Comparison of ENCODE assay signal across 13 cellular contexts in the genomic region with DNA sequence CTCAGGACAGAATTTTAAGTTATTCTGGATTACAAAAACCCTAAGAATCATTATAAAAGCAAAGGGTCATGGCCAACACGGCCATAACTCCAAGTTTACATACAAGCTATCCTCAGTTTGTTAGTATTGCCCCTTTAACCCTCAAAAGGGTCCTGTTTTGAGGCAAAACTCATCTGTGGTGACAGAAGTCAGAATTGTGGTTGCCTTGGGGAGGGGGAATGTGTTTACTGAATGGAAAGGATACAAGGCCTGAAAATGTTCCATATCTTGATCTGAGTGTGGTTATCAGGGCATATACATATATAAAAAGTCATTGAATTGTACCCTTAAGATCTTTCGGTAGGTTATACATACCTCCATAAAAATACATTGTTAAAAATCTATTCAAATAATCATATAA. TPM values are rescaled to one million over a fixed set of nuclear protein-coding genes. Genes with fewer than 3 reads are reported as not detected.
DNase-seq lines count a peak whose midpoint lies in the region; ATAC-seq, FAIRE-seq and TF ChIP-seq lines count a peak whose summit lies in the region.
"Had no signal": no experiment of that assay in that cellular context is flagged by ENCODE, and none has a peak within 500 bp of the region (broad histone marks: within the 10 kb centered on the region; RNA-seq: fewer than 3 reads in every experiment).

No MANE protein-coding gene starts in this region.

- H3K27ac ChIP-seq in left ventricle myocardium inferior (replicated peaks) = no peak overlapping the region
- peak overlapping the region in 2 of 10 donors; percentile 22 to 90 for H3K27ac ChIP-seq in heart right ventricle
- peak overlapping the region; percentile 59 for H3K27ac ChIP-seq in urinary bladder (ENCODE audit: low read depth)
- H3K27ac ChIP-seq in substantia nigra (ENCODE audit: low read depth, low read length, poor library complexity, severe bottlenecking) = no peak overlapping the region

- H3K27me3 Mint-ChIP-seq in T-helper 2 cell treated with Interferon-gamma antibody and Interleukin-4, amounts not matched to agents 5 μg/mL and 100 μg/mL, for 36 hours (ENCODE audit: low read depth) = peaks cover 18% of the 10 kb centered on the region

- H3K4me3 Mint-ChIP-seq in T-helper 2 cell treated with Interferon-gamma antibody and Interleukin-4, amounts not matched to agents 5 μg/mL and 100 μg/mL, for 36 hours = peak overlapping the region; percentile 99

- peak overlapping the region; percentile 97 for H3K4me3 ChIP-seq in left ventricle myocardium inferior
- H3K4me3 ChIP-seq in heart right ventricle = peak overlapping the region in 4 of 10 donors; percentile 66 to 97 (median 70)
- no peak overlapping the region for H3K4me3 ChIP-seq in urinary bladder (ENCODE audit: low read depth, low read length)

- DNase-seq in left ventricle myocardium inferior (no peak), heart right ventricle (no peak), substantia nigra (lab: John Stamatoyannopoulos, UW) (no peak), GM19240 (ENCODE audit: insufficient read length, low spot score) (no peak)
- DNase-seq in T-helper 2 cell treated with Interferon-gamma antibody and Interleukin-4, amounts not matched to agents 5 μg/mL and 100 μg/mL, for 36 hours (ENCODE audit: low spot score) = no peak
- DNase-seq in stimulated activated CD4-positive, alpha-beta T cell treated with anti-CD3 and anti-CD28 coated beads, Interleukin-1b, Interleukin-23, amount 100 ng/mL, for 48 hours = no peak
- DNase-seq: BE2C, GDM1, midbrain, NCI-H2171 had no signal

- 89 to 90% methylated on average over 2 of the region's 2 CpGs for WGBS in heart right ventricle, 2 donors
- 88% methylated on average over 2 of the region's 2 CpGs for WGBS in urinary bladder

- peak overlapping the region; percentile 97 for H3K27ac Mint-ChIP-seq in T-helper 2 cell treated with Interferon-gamma antibody and Interleukin-4, amounts not matched to agents 5 μg/mL and 100 μg/mL, for 36 hours

- peak; percentile 30 for FAIRE-seq in islet of Langerhans (lab: Jason Lieb, UNC)

- peaks cover 47% of the 10 kb centered on the region for H3K4me1 Mint-ChIP-seq in T-helper 2 cell treated with Interferon-gamma antibody and Interleukin-4, amounts not matched to agents 5 μg/mL and 100 μg/mL, for 36 hours (ENCODE audit: low read depth)

- peaks cover 50% of the 10 kb centered on the region for H3K4me1 ChIP-seq in left ventricle myocardium inferior
- H3K4me1 ChIP-seq in heart right ventricle = peaks cover 8 to 44% (median 33%) of the 10 kb centered on the region in 9 donors
- H3K4me1 ChIP-seq in urinary bladder (ENCODE audit: insufficient read depth) = peaks cover 2% of the 10 kb centered on the region
- H3K4me1 ChIP-seq: BE2C had no signal

- ATAC-seq in heart right ventricle = no peak

- H3K36me3 ChIP-seq in left ventricle myocardium inferior (no peaks in the 10 kb centered on the region), heart right ventricle (no peaks in the 10 kb centered on the region), urinary bladder (ENCODE audit: insufficient read depth) (no peaks in the 10 kb centered on the region)
- H3K36me3 ChIP-seq: BE2C, vagina had no signal

- no peaks in the 10 kb centered on the region for H3K9me3 ChIP-seq in left ventricle myocardium inferior (replicated peaks)
- H3K9me3 ChIP-seq in heart right ventricle = no peaks in the 10 kb centered on the region
- H3K9me3 ChIP-seq: BE2C, vagina had no signal

- intact Hi-C loops in left ventricle myocardium inferior (cut with micrococcal nuclease) = no loop called here
- intact Hi-C loops in heart right ventricle (cut with DNase I) = loop anchor here in 2 of 10 donors (10.0 kb wide), 1 partner anchor 109 kb away; no protein-coding TSS in a partner anchor

- no peaks in the 10 kb centered on the region for H3K9me3 Mint-ChIP-seq in T-helper 2 cell treated with Interferon-gamma antibody and Interleukin-4, amounts not matched to agents 5 μg/mL and 100 μg/mL, for 36 hours

- TF ChIP-seq CTCF in left ventricle myocardium inferior (IDR thresholded peaks at IDR 0.05; ENCODE audit: borderline replicate concordance) = no peak
- TF ChIP-seq CTCF in heart right ventricle (IDR thresholded peaks at IDR 0.05) = no peak

- H3K36me3 Mint-ChIP-seq in T-helper 2 cell treated with Interferon-gamma antibody and Interleukin-4, amounts not matched to agents 5 μg/mL and 100 μg/mL, for 36 hours (ENCODE audit: low read depth) = peaks cover 8% of the 10 kb centered on the region

- no peaks in the 10 kb centered on the region for H3K27me3 ChIP-seq in left ventricle myocardium inferior (ENCODE audit: low read depth)
- H3K27me3 ChIP-seq in heart right ventricle = peaks cover 0 to 12% (median 0%) of the 10 kb centered on the region in 7 donors
- H3K27me3 ChIP-seq: vagina had no signal

RNA-seq across cellular contexts. Expression of a gene that starts 2.1 kb away (rescaled TPM):
- 15.9 TPM for total RNA-seq in left ventricle myocardium inferior
- total RNA-seq in heart right ventricle = 10 to 100 TPM; 14.5 to 19.1 (median 17.1) TPM
- polyA plus RNA-seq in heart right ventricle = 1 to 10 TPM; 3.1 to 4.1 TPM
- 17.8 TPM for total RNA-seq in urinary bladder
- 5.5 TPM for polyA plus RNA-seq in urinary bladder
